Comparison of ENCODE assay signal across 19 cellular contexts in the genomic region with DNA sequence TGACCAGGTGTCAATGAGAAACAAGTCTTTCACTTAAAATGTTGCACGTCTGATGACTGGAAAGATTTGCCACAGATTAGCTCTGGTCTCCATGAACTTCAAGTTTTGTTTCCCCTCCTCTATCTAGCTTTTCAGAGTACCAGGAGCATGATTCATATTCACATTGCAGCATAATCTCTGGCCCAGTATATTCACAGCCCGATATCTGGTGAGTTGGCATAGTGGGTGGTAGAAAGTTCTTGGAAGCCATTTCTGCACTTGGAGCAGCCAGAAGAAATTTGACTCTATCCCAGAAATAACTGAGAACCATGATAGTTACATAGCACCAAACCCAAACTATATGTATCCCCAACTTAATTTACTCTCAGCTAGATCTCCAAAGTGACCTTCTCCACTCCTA.
A peak's percentile ranks its signal among the peaks of the same experiment; 100 is the strongest.
DNase-seq lines count a peak whose midpoint lies in the region; ATAC-seq and TF ChIP-seq lines count a peak whose summit lies in the region.
"Had no signal": no experiment of that assay in that cellular context is flagged by ENCODE, and none has a peak within 500 bp of the region (broad histone marks: within the 10 kb centered on the region; RNA-seq: fewer than 3 reads in every experiment).

No MANE protein-coding gene starts in this region.

- H3K27ac ChIP-seq in ascending aorta: peak overlapping the region; percentile 23 to 35
- H3K27ac ChIP-seq in aorta (ENCODE audit: low read depth in 1 of 2, low read length in 2 of 2): no peak overlapping the region
- H3K27ac ChIP-seq: parathyroid adenoma, WERI-Rb-1 had no signal

- intact Hi-C loops in Right ventricle myocardium inferior (cut with DNase I): no loop called here
- intact Hi-C loops in cardiac septum (cut with DNase I): no loop called here
- intact Hi-C loops in ascending aorta (cut with DNase I): loop anchor here (5.0 to 10.0 kb wide), 2 partner anchors 35 to 892 kb away; a partner anchor contains a TSS
- intact Hi-C loops in aorta (cut with DNase I): loop anchor here in 1 of 2 donors (5.0 kb wide), 1 partner anchor 35 kb away; no protein-coding TSS in a partner anchor

- peaks cover 0 to 12% of the 10 kb centered on the region in 2 donors for H3K4me1 ChIP-seq in ascending aorta
- H3K4me1 ChIP-seq in aorta (ENCODE audit: control insufficient read depth in 1 of 2, insufficient read depth in 2 of 2, low read length in 2 of 2): peaks cover 0 to 10% of the 10 kb centered on the region in 2 donors
- H3K4me1 ChIP-seq: parathyroid adenoma had no signal

- DNase-seq in Right ventricle myocardium inferior (ENCODE audit: missing footprints) (no peak), cardiac septum (ENCODE audit: low spot score) (no peak), ascending aorta (ENCODE audit: low spot score in 2 of 2) (no peak), fibroblast of the conjunctiva (ENCODE audit: low read depth) (peak; percentile 33), aorta (no peak), NCI-H2196 treated with DMSO at 0.1 percent for 48 hours (lab: John Stamatoyannopoulos, UW; ENCODE audit: unreplicated experiment) (no peak), putamen (ENCODE audit: low spot score) (no peak), GDM1 (lab: John Stamatoyannopoulos, UW) (no peak)
- DNase-seq: 8988T; activated CD4-positive, alpha-beta memory T cell treated with anti-CD3 and anti-CD28 coated beads for 36 hours; activated T-cell treated with anti-CD3 and anti-CD28 coated beads, Interleukin-2, amount 50 U/mL, for 24 hours; CD4-positive, CD25-positive, alpha-beta regulatory T cell; DMS53; naive B cell; NCI-H1930; T-helper 1 cell; WERI-Rb-1 had no signal

- H3K4me3 ChIP-seq in ascending aorta (no peak overlapping the region), aorta (ENCODE audit: low read length in 2 of 2) (no peak overlapping the region)

- H3K9me3 ChIP-seq in ascending aorta: no peaks in the 10 kb centered on the region
- H3K9me3 ChIP-seq in aorta (ENCODE audit: control insufficient read depth, low read length): no peaks in the 10 kb centered on the region

- ATAC-seq in Right ventricle myocardium inferior (peak; percentile 35), aorta (ENCODE audit: low FRiP score) (peak; percentile 37)
- ATAC-seq: stimulated activated memory B cell treated with anti-CD40 and anti-IgM and Interleukin-4, amounts not matched to agents 10 μg/mL and 1 μg/mL and 100 μg/mL, for 72 hours had no signal

- H3K36me3 ChIP-seq in ascending aorta (no peaks in the 10 kb centered on the region), aorta (ENCODE audit: control insufficient read depth in 1 of 2, insufficient read depth in 2 of 2, low read length in 1 of 2) (no peaks in the 10 kb centered on the region)
- H3K36me3 ChIP-seq: WERI-Rb-1 had no signal

- no peaks in the 10 kb centered on the region for H3K27me3 ChIP-seq in ascending aorta
- H3K27me3 ChIP-seq in aorta (ENCODE audit: control insufficient read depth in 1 of 2, insufficient read depth in 2 of 2, low read length in 1 of 2): no peaks in the 10 kb centered on the region

- WGBS in aorta, 2 donors: 3 to 5% methylated on average over 2 of the region's 2 CpGs

- no peak for TF ChIP-seq CTCF in ascending aorta (IDR thresholded peaks at IDR 0.05)

Comparison
In these comparisons a context has a peak if more than half of its experiments do, and no peak if none do; other contexts are left out.
1. H3K27ac ChIP-seq: peak in ascending aorta (2 of 2); none in aorta (0 of 2).